In the genomic region with DNA sequence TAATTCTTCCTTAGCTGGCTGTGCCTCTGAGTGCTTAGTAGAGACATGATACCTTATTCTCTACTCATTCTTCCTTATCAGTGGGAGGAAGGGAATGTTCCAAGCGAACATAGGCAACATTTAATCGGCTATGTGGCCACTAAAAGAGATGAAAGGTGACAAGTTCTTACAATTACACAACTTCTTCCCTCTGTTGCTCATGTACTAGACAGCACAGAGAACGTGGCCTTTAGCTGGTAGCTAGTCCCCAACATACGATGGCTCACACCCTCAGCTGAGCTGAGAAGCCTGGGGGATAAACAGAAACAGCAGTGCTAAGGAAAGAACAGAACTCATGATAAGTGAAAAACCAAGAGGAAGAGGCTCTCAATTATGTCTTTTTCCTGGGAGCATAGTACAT, we compare ENCODE assay signal across 21 cellular contexts. TPM values are rescaled to one million over a fixed set of nuclear protein-coding genes. Genes with fewer than 3 reads are reported as not detected.
"Had no signal": no experiment of that assay in that cellular context is flagged by ENCODE, and none has a peak within 500 bp of the region (broad histone marks: within the 10 kb centered on the region; RNA-seq: fewer than 3 reads in every experiment).

No MANE protein-coding gene starts in this region.

- H3K4me1 Mint-ChIP-seq: activated CD4-positive, alpha-beta T cell treated with anti-CD3 and anti-CD28 coated beads, Interleukin-2, amount 10 ng/mL, durations not matched to agents 24 days and 14 days; activated naive CD8-positive, alpha-beta T cell treated with anti-CD3 and anti-CD28 coated beads, Interleukin-2, amount 10 ng/mL, durations not matched to agents 7 days and 5 days; naive B cell; neural progenitor cell had no signal

- H3K4me3 Mint-ChIP-seq: activated CD4-positive, alpha-beta T cell treated with anti-CD3 and anti-CD28 coated beads, Interleukin-2, amount 10 ng/mL, durations not matched to agents 24 days and 14 days; activated naive CD8-positive, alpha-beta T cell treated with anti-CD3 and anti-CD28 coated beads, Interleukin-2, amount 10 ng/mL, durations not matched to agents 7 days and 5 days; activated T-cell treated with anti-CD3 and anti-CD28 coated beads, Interleukin-2, amount 50 U/mL, for 72 hours; effector memory CD8-positive, alpha-beta T cell; naive B cell; neural progenitor cell had no signal

- ATAC-seq: activated T-cell treated with anti-CD3 and anti-CD28 coated beads, Interleukin-2, amount 50 U/mL, for 72 hours; effector memory CD8-positive, alpha-beta T cell; gastroesophageal sphincter; pancreas had no signal

- H3K36me3 Mint-ChIP-seq: naive B cell had no signal

- H3K27ac Mint-ChIP-seq: activated CD4-positive, alpha-beta T cell treated with anti-CD3 and anti-CD28 coated beads, Interleukin-2, amount 10 ng/mL, durations not matched to agents 24 days and 14 days; activated naive CD8-positive, alpha-beta T cell treated with anti-CD3 and anti-CD28 coated beads, Interleukin-2, amount 10 ng/mL, durations not matched to agents 7 days and 5 days; activated T-cell treated with anti-CD3 and anti-CD28 coated beads, Interleukin-2, amount 50 U/mL, for 72 hours; effector memory CD8-positive, alpha-beta T cell; neural progenitor cell had no signal

- H3K4me3 ChIP-seq: breast epithelium, gastroesophageal sphincter, neural progenitor cell, pancreas, tibial nerve had no signal

- H3K9me3 Mint-ChIP-seq: activated CD4-positive, alpha-beta T cell treated with anti-CD3 and anti-CD28 coated beads, Interleukin-2, amount 10 ng/mL, durations not matched to agents 24 days and 14 days; activated naive CD8-positive, alpha-beta T cell treated with anti-CD3 and anti-CD28 coated beads, Interleukin-2, amount 10 ng/mL, durations not matched to agents 7 days and 5 days; activated T-cell treated with anti-CD3 and anti-CD28 coated beads, Interleukin-2, amount 50 U/mL, for 72 hours; effector memory CD8-positive, alpha-beta T cell; naive B cell; neural progenitor cell had no signal

- DNase-seq: activated CD4-positive, alpha-beta T cell treated with anti-CD3 and anti-CD28 coated beads, Interleukin-2, amount 10 ng/mL, durations not matched to agents 24 days and 14 days; activated CD4-positive, CD25-positive, alpha-beta regulatory T cell; activated CD8-positive, alpha-beta memory T cell treated with anti-CD3 and anti-CD28 coated beads, Interleukin-2, amount 50 U/mL, for 48 hours; activated gamma-delta T cell treated with Interleukin-2 at 50 U/mL for 16 hours; activated naive CD8-positive, alpha-beta T cell treated with anti-CD3 and anti-CD28 coated beads, Interleukin-2, amount 10 ng/mL, durations not matched to agents 7 days and 5 days; activated T-cell treated with anti-CD3 and anti-CD28 coated beads, Interleukin-2, amount 50 U/mL, for 72 hours; dermis blood vessel endothelial cell; effector memory CD8-positive, alpha-beta T cell; islet precursor cell; naive B cell; pancreas; stimulated activated CD4-positive, alpha-beta T cell treated with anti-CD3 and anti-CD28 coated beads, Interleukin-4, amount 100 ng/mL, for 24 hours; stimulated activated naive CD4-positive, alpha-beta T cell treated with Interleukin-2 at 50 U/mL for 16 hours; substantia nigra; SW 1271 had no signal

- H3K27me3 Mint-ChIP-seq: activated CD4-positive, alpha-beta T cell treated with anti-CD3 and anti-CD28 coated beads, Interleukin-2, amount 10 ng/mL, durations not matched to agents 24 days and 14 days; activated naive CD8-positive, alpha-beta T cell treated with anti-CD3 and anti-CD28 coated beads, Interleukin-2, amount 10 ng/mL, durations not matched to agents 7 days and 5 days; effector memory CD8-positive, alpha-beta T cell; naive B cell had no signal

RNA-seq across cellular contexts. Expression of a gene that starts 52.2 kb away (rescaled TPM):
- total RNA-seq: activated CD4-positive, alpha-beta T cell treated with anti-CD3 and anti-CD28 coated beads, Interleukin-2, amount 10 ng/mL, durations not matched to agents 24 days and 14 days; activated naive CD8-positive, alpha-beta T cell treated with anti-CD3 and anti-CD28 coated beads, Interleukin-2, amount 10 ng/mL, durations not matched to agents 7 days and 5 days; activated T-cell treated with anti-CD3 and anti-CD28 coated beads, Interleukin-2, amount 50 U/mL, for 72 hours; aorta; dermis blood vessel endothelial cell; T-helper 2 cell treated with Interferon-gamma antibody and Interleukin-4, amounts not matched to agents 100 ng/mL and 5 ng/mL, for 36 hours had no signal
